Comparison of ENCODE assay signal across 8 cellular contexts in genomic region chr3:4984511-4984864, GRCh38. TPM values are rescaled to one million over a fixed set of nuclear protein-coding genes. Genes with fewer than 3 reads are reported as not detected.
DNase-seq lines count a peak whose midpoint lies in the region; TF ChIP-seq lines count a peak whose summit lies in the region.

No MANE protein-coding gene starts in this region.

- peak overlapping the region; percentile 92 for H3K4me2 ChIP-seq in osteoblast (ENCODE audit: insufficient read depth, low read length)

- DNase-seq in BJ (ENCODE audit: low read depth) (no peak), NT2/D1 (ENCODE audit: low read depth, low spot score) (no peak), dermis blood vessel endothelial cell (peak; percentile 33), osteoblast (ENCODE audit: insufficient read length, low spot score, missing footprints) (no peak), NCI-H1694 treated with DMSO at 0.1 percent for 48 hours (lab: John Stamatoyannopoulos, UW) (no peak), activated gamma-delta T cell treated with Interleukin-2 at 50 U/mL for 16 hours (no peak), NOMO-1 (lab: John Stamatoyannopoulos, UW; ENCODE audit: unreplicated experiment in 2 of 2) (no peak)
- DNase-seq in central memory CD4-positive, alpha-beta T cell: no peak

- no peaks in the 10 kb centered on the region for H3K27me3 ChIP-seq in BJ (ENCODE audit: control insufficient read depth, insufficient read depth, low read length)
- H3K27me3 ChIP-seq in NT2/D1 (ENCODE audit: insufficient read depth, insufficient read length): peaks cover 29% of the 10 kb centered on the region
- no peaks in the 10 kb centered on the region for H3K27me3 ChIP-seq in osteoblast (ENCODE audit: insufficient read depth, low read length)

- POLR2A ChIA-PET in BJ (lab: Charles Lee): no interaction called here

- peak overlapping the region; percentile 92 for H3K27ac ChIP-seq in osteoblast (ENCODE audit: low read depth, low read length)

- CTCF ChIA-PET in BJ (lab: Yijun Ruan, JAX): interaction anchor here (1.1 to 13.6 kb wide), 7 partner anchors 38 to 273 kb away, joined by 3 to 121 read pairs (median 6); no protein-coding TSS in a partner anchor

- no peak overlapping the region for H2AFZ ChIP-seq in osteoblast (ENCODE audit: low read length)

- H3K36me3 ChIP-seq in BJ (ENCODE audit: control insufficient read depth, insufficient read depth, low read length): peaks cover 8% of the 10 kb centered on the region
- peaks cover 54% of the 10 kb centered on the region for H3K36me3 ChIP-seq in NT2/D1 (ENCODE audit: insufficient read depth, insufficient read length, low read length)
- H3K36me3 ChIP-seq in osteoblast (ENCODE audit: insufficient read depth, low read length): peaks cover 44% of the 10 kb centered on the region

- H3K79me2 ChIP-seq in osteoblast (ENCODE audit: insufficient read depth, low read length): peaks cover 51% of the 10 kb centered on the region

- no peaks in the 10 kb centered on the region for H3K9me3 ChIP-seq in NT2/D1 (ENCODE audit: insufficient read depth, low read length)
- no peaks in the 10 kb centered on the region for H3K9me3 ChIP-seq in osteoblast (ENCODE audit: low read depth, low read length)

- peaks cover 26% of the 10 kb centered on the region for H3K4me1 ChIP-seq in NT2/D1 (ENCODE audit: insufficient read depth, insufficient read length)
- H3K4me1 ChIP-seq in osteoblast (ENCODE audit: insufficient read depth, low read length): peaks cover 64% of the 10 kb centered on the region

- peak overlapping the region; percentile 39 for H3K9ac ChIP-seq in NT2/D1 (ENCODE audit: insufficient read length, low read depth)

- H4K20me1 ChIP-seq in osteoblast (ENCODE audit: insufficient read depth, low read length): peaks cover 20% of the 10 kb centered on the region

- TF ChIP-seq CTCF in BJ (IDR thresholded peaks at IDR 0.05; ENCODE audit: insufficient read depth, low read depth, low read length): no peak
- TF ChIP-seq CTCF in osteoblast (IDR thresholded peaks at IDR 0.05; ENCODE audit: extremely low read depth, low read depth, low read length): no peak

- H3K4me3 ChIP-seq in BJ (ENCODE audit: low read depth, low read length) (peak overlapping the region; percentile 19), NT2/D1 (ENCODE audit: insufficient read length, low read depth) (no peak overlapping the region), osteoblast (ENCODE audit: insufficient read depth, low read length) (peak overlapping the region; percentile 66)

RNA-seq across cellular contexts. Expression of gene BHLHE40, which starts 5.3 kb away (rescaled TPM):
- polyA plus RNA-seq in BJ (2011; rRNA removed): 15.0 and 18.8 TPM in 2 replicates
- polyA minus RNA-seq in BJ (2011; rRNA and poly(A)+ RNA removed): 26.1 and 27.5 TPM in 2 replicates
- total RNA-seq in dermis blood vessel endothelial cell: 7.5 and 16.0 TPM in 2 replicates
- 70.2 and 71.9 TPM in 2 replicates for total RNA-seq in osteoblast
